8 cellular contexts compared by ENCODE assay signal in the genomic region with DNA sequence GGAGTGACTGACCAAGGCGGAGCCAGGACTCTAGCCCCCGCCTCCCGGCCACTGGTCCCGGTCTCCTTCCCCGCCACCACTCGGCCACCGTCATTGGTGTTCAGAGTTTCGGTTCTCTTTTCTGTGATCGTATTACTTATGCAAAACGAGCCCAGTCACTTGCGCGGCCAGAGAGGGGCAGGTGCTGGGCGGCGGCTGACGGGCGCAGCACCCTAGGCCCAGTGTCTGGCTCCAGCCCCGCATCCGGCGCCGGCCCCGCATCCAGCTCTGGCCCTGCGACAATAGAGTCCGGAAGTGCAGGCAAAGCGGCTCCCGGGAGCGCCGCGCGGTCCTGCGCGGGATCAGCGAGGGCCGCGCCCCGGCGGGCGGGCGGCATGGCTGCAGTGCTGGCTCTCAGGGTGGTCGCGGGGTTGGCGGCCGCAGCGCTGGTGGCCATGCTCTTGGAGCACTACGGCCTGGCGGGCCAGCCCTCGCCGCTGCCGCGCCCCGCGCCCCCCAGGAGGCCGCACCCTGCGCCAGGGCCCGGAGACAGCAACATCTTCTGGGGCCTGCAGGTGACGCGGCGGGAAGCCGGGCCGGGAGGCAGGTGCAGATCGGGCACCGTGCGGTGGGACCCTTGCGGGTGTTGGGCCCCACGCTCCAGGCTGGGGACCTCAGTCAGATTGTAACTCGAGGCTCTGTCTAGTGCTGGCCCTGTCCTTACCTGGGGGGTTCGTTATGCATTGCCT.
DNase-seq lines count a peak whose midpoint lies in the region; ATAC-seq and TF ChIP-seq lines count a peak whose summit lies in the region.

Gene TMEM62 (plus strand): TSS at position 158 of the 728 bp plus-strand sequence. CDS start 217 bp downstream, at position 375.

- H3K36me3 ChIP-seq in subcutaneous abdominal adipose tissue (ENCODE audit: control insufficient read depth in 5 of 5, insufficient read depth in 5 of 5, low read length in 5 of 5), result peaks cover 12 to 22% (median 19%) of the 10 kb centered on the region in 5 donors

- H3K4me3 ChIP-seq in foreskin fibroblast (ENCODE audit: low read depth in 1 of 2, low read length in 2 of 2) (peak within 1 kb of the TSS; percentile 67 to 90), subcutaneous abdominal adipose tissue (ENCODE audit: low read depth in 1 of 5, low read length in 5 of 5) (peak within 1 kb of the TSS; percentile 89 to 97 (median 92))

- peak within 1 kb of the TSS; percentile 87 for H3K4me3 Mint-ChIP-seq in nephron progenitor cell

- H3K27ac ChIP-seq in subcutaneous abdominal adipose tissue (ENCODE audit: low read depth, low read length), result peak within 1 kb of the TSS; percentile 43

- peaks cover 60% of the 10 kb centered on the region for H3K27me3 Mint-ChIP-seq in nephron progenitor cell (ENCODE audit: low read depth, poor library complexity)

- H3K36me3 Mint-ChIP-seq in nephron progenitor cell (ENCODE audit: low read depth), result peaks cover 5% of the 10 kb centered on the region

- no peak for TF ChIP-seq CTCF in foreskin fibroblast (IDR thresholded peaks at IDR 0.05; ENCODE audit: low read depth, low read length)
- no peak for TF ChIP-seq CTCF in nephron progenitor cell (IDR thresholded peaks at IDR 0.05)

- peak within 1 kb of the TSS; percentile 80 to 89 (median 88) for H3K9ac ChIP-seq in subcutaneous abdominal adipose tissue (ENCODE audit: low read length in 5 of 5)

- H3K9me3 Mint-ChIP-seq in nephron progenitor cell, result peaks cover 16% of the 10 kb centered on the region

- peaks cover 10% of the 10 kb centered on the region for H3K4me1 Mint-ChIP-seq in nephron progenitor cell

- peak; percentile 79 for ATAC-seq in GM21526 (IDR thresholded peaks at IDR 0.05; ENCODE audit: low FRiP score, unreplicated experiment)

- no peak within 1 kb of the TSS for H3K27ac Mint-ChIP-seq in nephron progenitor cell

- H3K4me1 ChIP-seq in subcutaneous abdominal adipose tissue (ENCODE audit: control insufficient read depth in 5 of 5, insufficient read depth in 5 of 5, low read length in 5 of 5), result peaks cover 2 to 20% (median 17%) of the 10 kb centered on the region in 5 donors

- no peaks in the 10 kb centered on the region for H3K9me3 ChIP-seq in subcutaneous abdominal adipose tissue (ENCODE audit: control insufficient read depth in 5 of 5, low read length in 5 of 5)

- no peaks in the 10 kb centered on the region for H3K27me3 ChIP-seq in subcutaneous abdominal adipose tissue (ENCODE audit: control insufficient read depth in 5 of 5, insufficient read depth in 4 of 5, low read length in 5 of 5)

- DNase-seq in EH (ENCODE audit: low read depth), result peak; percentile 75
- peak; percentile 69 for DNase-seq in HuH-7.5 (ENCODE audit: low spot score)
- peak; percentile 63 for DNase-seq in SHP77 treated with DMSO at 0.1 percent for 48 hours (lab: John Stamatoyannopoulos, UW)
- peak; percentile 45 for DNase-seq in activated gamma-delta T cell treated with Interleukin-2 at 50 U/mL for 16 hours
- DNase-seq in foreskin fibroblast, result peak; percentile 36 to 73
- peak; percentile 76 for DNase-seq in nephron progenitor cell

Comparison
In these comparisons a context has a peak if more than half of its experiments do, and no peak if none do; other contexts are left out.
1. Peak in every context shown above with its lines: DNase-seq, ATAC-seq, H3K4me3 ChIP-seq and H3K27ac ChIP-seq.